ENCODE assay signal across 15 cellular contexts in genomic region chr20:38581013-38581412, GRCh38. TPM values are rescaled to one million over a fixed set of nuclear protein-coding genes. Genes with fewer than 3 reads are reported as not detected.
DNase-seq lines count a peak whose midpoint lies in the region; ATAC-seq and TF ChIP-seq lines count a peak whose summit lies in the region.
"Had no signal": no experiment of that assay in that cellular context is flagged by ENCODE, and none has a peak within 500 bp of the region (broad histone marks: within the 10 kb centered on the region; RNA-seq: fewer than 3 reads in every experiment).

Gene ADIG (plus strand): TSS chr20:38581197. CDS start chr20:38581251, 54 bp downstream.

- no peak within 1 kb of the TSS for H3K4me3 Mint-ChIP-seq in activated naive CD4-positive, alpha-beta T cell treated with anti-CD3 and anti-CD28 coated beads, Interleukin-2, amount 10 ng/mL, durations not matched to agents 7 days and 5 days
- no peak within 1 kb of the TSS for H3K4me3 Mint-ChIP-seq in MCF 10A (ENCODE audit: unreplicated experiment)
- H3K4me3 Mint-ChIP-seq: activated CD4-positive, alpha-beta T cell treated with anti-CD3 and anti-CD28 coated beads for 36 hours had no signal

- CTCF ChIA-PET in activated naive CD4-positive, alpha-beta T cell treated with anti-CD3 and anti-CD28 coated beads, Interleukin-2, amount 10 ng/mL, durations not matched to agents 7 days and 5 days (lab: Charles Lee), result no interaction called here
- CTCF ChIA-PET in MCF 10A (lab: Yijun Ruan, JAX), result interaction anchor here (0.5 to 0.6 kb wide), 2 partner anchors 8 to 299 kb away, joined by 3 read pairs; no protein-coding TSS in a partner anchor

- H3K9me3 ChIP-seq in upper lobe of right lung, result no peaks in the 10 kb centered on the region
- H3K9me3 ChIP-seq: esophagus squamous epithelium had no signal

- no peak within 1 kb of the TSS for H3K4me3 ChIP-seq in upper lobe of right lung
- H3K4me3 ChIP-seq: esophagus squamous epithelium had no signal

- peak within 1 kb of the TSS; percentile 31 to 78 for H3K27ac Mint-ChIP-seq in activated naive CD4-positive, alpha-beta T cell treated with anti-CD3 and anti-CD28 coated beads, Interleukin-2, amount 50 U/mL, for 72 hours
- H3K27ac Mint-ChIP-seq in activated naive CD4-positive, alpha-beta T cell treated with anti-CD3 and anti-CD28 coated beads, Interleukin-2, amount 10 ng/mL, durations not matched to agents 7 days and 5 days, result no peak within 1 kb of the TSS
- peak within 1 kb of the TSS; percentile 57 for H3K27ac Mint-ChIP-seq in MCF 10A (ENCODE audit: low read depth, unreplicated experiment)
- H3K27ac Mint-ChIP-seq: activated CD4-positive, alpha-beta T cell treated with anti-CD3 and anti-CD28 coated beads for 36 hours had no signal

- POLR2A ChIA-PET in MCF 10A (lab: Yijun Ruan, JAX), result interaction anchor here (1.0 kb wide), 1 partner anchor 146 kb away, joined by 4 read pairs; the partner anchor contains the start of gene SNHG17

- H3K36me3 ChIP-seq in upper lobe of right lung, result peaks cover 13% of the 10 kb centered on the region

- no TSS peak for BruUV-seq in MCF 10A (replicated peaks; lab: Mats Ljungman, UMichigan)

- no peak for DNase-seq in activated naive CD4-positive, alpha-beta T cell treated with anti-CD3 and anti-CD28 coated beads, Interleukin-2, amount 50 U/mL, for 72 hours (ENCODE audit: low spot score in 2 of 2)
- DNase-seq in activated naive CD4-positive, alpha-beta T cell treated with anti-CD3 and anti-CD28 coated beads, Interleukin-2, amount 10 ng/mL, durations not matched to agents 7 days and 5 days, result no peak
- no peak for DNase-seq in MCF 10A (ENCODE audit: unreplicated experiment)
- DNase-seq in left lobe of liver (ENCODE audit: low spot score), result no peak
- DNase-seq in upper lobe of right lung, result no peak
- no peak for DNase-seq in foreskin melanocyte
- DNase-seq in NCI-H1694 (lab: John Stamatoyannopoulos, UW), result no peak
- no peak for DNase-seq in posterior vena cava (ENCODE audit: low spot score)
- DNase-seq: activated CD4-positive, alpha-beta T cell treated with anti-CD3 and anti-CD28 coated beads for 36 hours; AML-193; amniotic stem cell; esophagus squamous epithelium; stimulated activated naive CD8-positive, alpha-beta T cell treated with anti-CD3 and anti-CD28 coated beads, Interleukin-15, Interleukin-2, amounts not matched to agents 100 U/mL and 50 U/mL, for 24 hours had no signal

- H3K27ac ChIP-seq in upper lobe of right lung, result no peak within 1 kb of the TSS
- H3K27ac ChIP-seq: esophagus squamous epithelium had no signal

- H3K27me3 Mint-ChIP-seq in activated naive CD4-positive, alpha-beta T cell treated with anti-CD3 and anti-CD28 coated beads, Interleukin-2, amount 10 ng/mL, durations not matched to agents 7 days and 5 days, result peaks cover 12% of the 10 kb centered on the region
- no peaks in the 10 kb centered on the region for H3K27me3 Mint-ChIP-seq in MCF 10A (ENCODE audit: insufficient read depth, unreplicated experiment)
- H3K27me3 Mint-ChIP-seq: activated CD4-positive, alpha-beta T cell treated with anti-CD3 and anti-CD28 coated beads for 36 hours had no signal

- no peak for ATAC-seq in activated naive CD4-positive, alpha-beta T cell treated with anti-CD3 and anti-CD28 coated beads, Interleukin-2, amount 50 U/mL, for 72 hours
- peak; percentile 72 for ATAC-seq in left lobe of liver
- peak; percentile 43 for ATAC-seq in upper lobe of right lung
- ATAC-seq: activated CD4-positive, alpha-beta T cell treated with anti-CD3 and anti-CD28 coated beads for 36 hours; Panc1; stimulated activated naive CD8-positive, alpha-beta T cell treated with anti-CD3 and anti-CD28 coated beads, Interleukin-15, Interleukin-2, amounts not matched to agents 100 U/mL and 50 U/mL, for 24 hours had no signal

- no peaks in the 10 kb centered on the region for H3K36me3 Mint-ChIP-seq in activated naive CD4-positive, alpha-beta T cell treated with anti-CD3 and anti-CD28 coated beads, Interleukin-2, amount 50 U/mL, for 72 hours
- peaks cover 4% of the 10 kb centered on the region for H3K36me3 Mint-ChIP-seq in activated naive CD4-positive, alpha-beta T cell treated with anti-CD3 and anti-CD28 coated beads, Interleukin-2, amount 10 ng/mL, durations not matched to agents 7 days and 5 days
- peaks cover under 1% of the 10 kb centered on the region for H3K36me3 Mint-ChIP-seq in MCF 10A (ENCODE audit: insufficient read depth, unreplicated experiment)

- H3K9me3 Mint-ChIP-seq in activated naive CD4-positive, alpha-beta T cell treated with anti-CD3 and anti-CD28 coated beads, Interleukin-2, amount 50 U/mL, for 72 hours, result no peaks in the 10 kb centered on the region
- no peaks in the 10 kb centered on the region for H3K9me3 Mint-ChIP-seq in activated naive CD4-positive, alpha-beta T cell treated with anti-CD3 and anti-CD28 coated beads, Interleukin-2, amount 10 ng/mL, durations not matched to agents 7 days and 5 days
- H3K9me3 Mint-ChIP-seq in MCF 10A (ENCODE audit: unreplicated experiment), result no peaks in the 10 kb centered on the region

- no peaks in the 10 kb centered on the region for H3K27me3 ChIP-seq in upper lobe of right lung

- H3K4me1 Mint-ChIP-seq in activated naive CD4-positive, alpha-beta T cell treated with anti-CD3 and anti-CD28 coated beads, Interleukin-2, amount 10 ng/mL, durations not matched to agents 7 days and 5 days, result no peaks in the 10 kb centered on the region
- peaks cover 5% of the 10 kb centered on the region for H3K4me1 Mint-ChIP-seq in MCF 10A (ENCODE audit: insufficient read depth, unreplicated experiment)
- H3K4me1 Mint-ChIP-seq: activated CD4-positive, alpha-beta T cell treated with anti-CD3 and anti-CD28 coated beads for 36 hours had no signal

- TF ChIP-seq CTCF in MCF 10A (IDR thresholded peaks at IDR 0.05; ENCODE audit: unreplicated experiment) (no peak), upper lobe of right lung (IDR thresholded peaks at IDR 0.05) (no peak)

- intact Hi-C loops in MCF 10A (cut with micrococcal nuclease) (no loop called here), upper lobe of right lung (cut with DNase I) (no loop called here), posterior vena cava (cut with DNase I) (no loop called here)

- H3K4me1 ChIP-seq in upper lobe of right lung, result no peaks in the 10 kb centered on the region

RNA-seq across cellular contexts. Expression of gene ADIG, which starts in this region (rescaled TPM):
- not detected for total RNA-seq in activated naive CD4-positive, alpha-beta T cell treated with anti-CD3 and anti-CD28 coated beads, Interleukin-2, amount 50 U/mL, for 72 hours
- not detected in 2 replicates for total RNA-seq in MCF 10A (2022)
- not detected for total RNA-seq in left lobe of liver
- not detected for total RNA-seq in upper lobe of right lung
- not detected for total RNA-seq in posterior vena cava
- total RNA-seq: activated CD4-positive, alpha-beta T cell treated with anti-CD3 and anti-CD28 coated beads for 36 hours; esophagus squamous epithelium; lung microvascular endothelial cell had no signal

Comparison
In these comparisons a context has a peak if more than half of its experiments do, and no peak if none do; other contexts are left out.
1. Peak in ATAC-seq in left lobe of liver; RNA of the gene not detected or under 1 TPM.
2. Peak in ATAC-seq in upper lobe of right lung; RNA of the gene not detected or under 1 TPM.